Comparison of ENCODE assay signal across 13 cellular contexts in the genomic region with DNA sequence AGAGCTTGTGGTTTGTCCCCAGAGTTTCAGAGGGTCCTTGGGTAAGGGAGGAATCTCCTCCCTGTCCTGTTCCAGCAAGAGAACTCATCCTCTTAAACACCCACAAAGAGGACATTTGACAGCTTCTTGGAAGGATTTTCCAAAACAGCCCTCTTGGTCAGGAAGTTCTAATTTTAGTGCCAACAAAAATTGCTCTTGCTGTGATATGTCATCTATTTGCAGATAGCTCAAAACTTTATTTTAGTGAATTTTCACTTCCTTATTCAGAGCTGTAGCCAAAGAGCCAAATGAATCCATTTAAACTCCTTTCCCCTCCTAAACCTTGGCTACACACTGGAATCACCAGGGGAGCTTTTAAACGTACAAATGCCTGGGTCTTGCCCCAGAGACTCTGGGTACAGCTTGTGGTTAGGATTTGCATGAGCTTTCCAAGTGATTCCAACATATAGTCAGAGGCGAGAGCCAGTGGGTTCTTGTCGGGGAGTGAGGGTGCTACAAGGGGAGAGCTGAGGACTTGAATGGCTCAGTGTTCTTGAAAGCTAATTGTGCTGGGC. TPM values are rescaled to one million over a fixed set of nuclear protein-coding genes. Genes with fewer than 3 reads are reported as not detected.
A peak's percentile ranks its signal among the peaks of the same experiment; 100 is the strongest.
DNase-seq lines count a peak whose midpoint lies in the region; ATAC-seq and TF ChIP-seq lines count a peak whose summit lies in the region.
"Had no signal": no experiment of that assay in that cellular context is flagged by ENCODE, and none has a peak within 500 bp of the region (broad histone marks: within the 10 kb centered on the region; RNA-seq: fewer than 3 reads in every experiment).

No MANE protein-coding gene starts in this region.

- no peaks in the 10 kb centered on the region for H3K27me3 ChIP-seq in CD4-positive, CD25-positive, alpha-beta regulatory T cell (ENCODE audit: control insufficient read depth, insufficient read depth, low read length)
- H3K27me3 ChIP-seq in left ventricle myocardium inferior (ENCODE audit: low read depth): no peaks in the 10 kb centered on the region

- intact Hi-C loops in left ventricle myocardium inferior (cut with micrococcal nuclease): no loop called here

- no peaks in the 10 kb centered on the region for H3K4me1 ChIP-seq in CD4-positive, CD25-positive, alpha-beta regulatory T cell (ENCODE audit: control insufficient read depth, insufficient read depth, low read length, poor library complexity, severe bottlenecking)
- peaks cover 30% of the 10 kb centered on the region for H3K4me1 ChIP-seq in left ventricle myocardium inferior

- H3K27ac ChIP-seq in CD4-positive, CD25-positive, alpha-beta regulatory T cell (ENCODE audit: insufficient read depth, low read length, poor library complexity, severe bottlenecking): no peak overlapping the region
- H3K27ac ChIP-seq in left ventricle myocardium inferior (replicated peaks): peak overlapping the region; percentile 38

- no peak overlapping the region for H3K4me3 Mint-ChIP-seq in CD4-positive, CD25-positive, alpha-beta regulatory T cell
- H3K4me3 Mint-ChIP-seq: CD14-positive monocyte had no signal

- H3K27ac Mint-ChIP-seq in CD4-positive, CD25-positive, alpha-beta regulatory T cell: peak overlapping the region in 2 of 3 donors; percentile 79 to 81

- H3K9me3 Mint-ChIP-seq in CD4-positive, CD25-positive, alpha-beta regulatory T cell: no peaks in the 10 kb centered on the region
- H3K9me3 Mint-ChIP-seq: CD14-positive monocyte had no signal

- no peaks in the 10 kb centered on the region for H3K27me3 Mint-ChIP-seq in CD4-positive, CD25-positive, alpha-beta regulatory T cell

- DNase-seq in CD4-positive, CD25-positive, alpha-beta regulatory T cell: no peak
- DNase-seq in NOMO-1 treated with DMSO at 0.1 percent for 48 hours (lab: John Stamatoyannopoulos, UW; ENCODE audit: unreplicated experiment) (peak; percentile 47), left ventricle myocardium inferior (no peak), mesenteric fat pad (ENCODE audit: low spot score) (no peak), NCI-H2029 (lab: John Stamatoyannopoulos, UW) (no peak)
- no peak for DNase-seq in stimulated activated CD4-positive, alpha-beta T cell treated with anti-CD3 and anti-CD28 coated beads, Interleukin-1b, Interleukin-23, amount 100 ng/mL, for 48 hours
- DNase-seq in activated CD4-positive, alpha-beta T cell treated with anti-CD3 and anti-CD28 coated beads for 48 hours: no peak
- DNase-seq: activated naive CD4-positive, alpha-beta T cell treated with anti-CD3 and anti-CD28 coated beads, Interleukin-2, amount 50 U/mL, for 16 hours; stimulated activated CD4-positive, alpha-beta T cell treated with anti-CD3 and anti-CD28 coated beads, Interleukin-2, amount 100 ng/mL, for 24 hours; T-helper 9 cell had no signal

- TF ChIP-seq CTCF in left ventricle myocardium inferior (IDR thresholded peaks at IDR 0.05; ENCODE audit: borderline replicate concordance): no peak

- H3K4me3 ChIP-seq in CD4-positive, CD25-positive, alpha-beta regulatory T cell (ENCODE audit: low read depth, low read length): no peak overlapping the region
- H3K4me3 ChIP-seq in left ventricle myocardium inferior: no peak overlapping the region

- no peak for ATAC-seq in CD4-positive, CD25-positive, alpha-beta regulatory T cell (ENCODE audit: low read depth in 2 of 2)
- peak; percentile 20 for ATAC-seq in GM21529 (IDR thresholded peaks at IDR 0.05; ENCODE audit: unreplicated experiment)
- ATAC-seq: esophagus mucosa had no signal

- peaks cover 3 to 7% (median 5%) of the 10 kb centered on the region in 4 donors for H3K4me1 Mint-ChIP-seq in CD4-positive, CD25-positive, alpha-beta regulatory T cell

- peaks cover 78% of the 10 kb centered on the region for H3K36me3 ChIP-seq in CD4-positive, CD25-positive, alpha-beta regulatory T cell (ENCODE audit: control insufficient read depth, insufficient read depth, low read length)
- H3K36me3 ChIP-seq in left ventricle myocardium inferior: no peaks in the 10 kb centered on the region

- H3K9me3 ChIP-seq in CD4-positive, CD25-positive, alpha-beta regulatory T cell (ENCODE audit: control insufficient read depth in 2 of 2, low read length in 2 of 2): no peaks in the 10 kb centered on the region
- H3K9me3 ChIP-seq in left ventricle myocardium inferior (replicated peaks): no peaks in the 10 kb centered on the region

- peaks cover 32% of the 10 kb centered on the region for H3K36me3 Mint-ChIP-seq in CD4-positive, CD25-positive, alpha-beta regulatory T cell

RNA-seq across cellular contexts. Expression of gene RASSF5, which starts 11.8 kb away (rescaled TPM):
- total RNA-seq in CD4-positive, CD25-positive, alpha-beta regulatory T cell: 158 TPM
- polyA plus RNA-seq in CD4-positive, CD25-positive, alpha-beta regulatory T cell: 100 to 1,000 TPM; 224 to 258 (median 231) TPM
- total RNA-seq in left ventricle myocardium inferior (7.8 TPM), mesenteric fat pad (11.4 TPM)

RNA-seq across cellular contexts. Expression of gene IKBKE, which starts 25.3 kb away (rescaled TPM):
- total RNA-seq in CD4-positive, CD25-positive, alpha-beta regulatory T cell: 78.3 TPM
- 10 to 100 TPM; 55.3 to 87.4 (median 68.3) TPM for polyA plus RNA-seq in CD4-positive, CD25-positive, alpha-beta regulatory T cell
- total RNA-seq in left ventricle myocardium inferior: 0.80 TPM
- 9.9 TPM for total RNA-seq in mesenteric fat pad

Comparison
In these comparisons a context has a peak if more than half of its experiments do, and no peak if none do; other contexts are left out.
1. RNA of gene RASSF5, which starts 11.8 kb away (total RNA-seq): 158 TPM in CD4-positive, CD25-positive, alpha-beta regulatory T cell (single experiment); 11.4 TPM in mesenteric fat pad (single experiment) and 7.8 TPM in left ventricle myocardium inferior (single experiment); every median in the first group is over 10 times any median in the second.